8 cellular contexts compared by ENCODE assay signal in the genomic region with DNA sequence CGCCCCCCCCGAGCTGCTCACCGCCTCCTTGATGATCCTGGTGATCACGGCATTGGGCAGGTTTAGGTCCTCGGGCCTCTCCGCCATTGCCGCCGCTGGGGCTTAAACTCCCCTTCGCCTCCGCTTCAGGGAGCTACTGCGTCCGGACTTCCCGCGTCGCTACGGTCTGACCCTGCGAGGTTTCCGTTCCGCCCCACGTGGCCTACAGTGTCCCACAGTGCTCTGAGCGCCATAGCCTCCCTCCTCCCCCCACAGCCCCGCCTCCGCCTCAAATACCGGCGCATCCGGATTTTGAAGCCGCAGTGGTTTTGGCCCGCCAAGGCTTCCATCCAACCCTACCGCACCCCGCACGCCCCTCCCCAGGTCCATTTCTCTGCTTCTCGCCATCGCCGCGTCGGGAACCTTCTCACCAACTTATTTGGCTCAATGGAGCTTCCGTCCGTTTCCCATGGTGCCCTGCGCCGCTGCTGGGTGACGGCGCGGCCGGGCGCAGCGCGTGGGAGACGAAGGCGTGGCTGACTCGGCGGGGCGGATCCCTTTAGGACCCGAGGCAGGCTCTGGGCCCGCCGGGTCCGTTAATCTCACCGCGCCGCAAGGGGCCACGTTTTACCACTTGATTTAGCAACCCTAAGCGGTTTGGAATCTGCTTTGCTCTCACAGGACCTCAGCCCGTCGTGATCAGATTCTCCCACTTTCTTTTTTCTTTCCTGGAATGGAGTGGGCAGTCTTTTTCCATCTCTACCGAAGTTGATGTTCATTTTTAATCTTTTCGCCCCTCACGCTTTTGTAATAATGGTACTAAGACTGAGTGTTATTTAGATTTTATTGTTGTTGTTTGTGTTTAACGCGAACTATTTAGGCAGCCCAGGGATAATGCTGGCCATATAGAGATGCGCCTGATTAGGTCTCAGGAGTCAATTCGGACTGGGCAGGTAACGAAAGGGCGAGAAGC. TPM values are rescaled to one million over a fixed set of nuclear protein-coding genes. Genes with fewer than 3 reads are reported as not detected.
A peak's percentile ranks its signal among the peaks of the same experiment; 100 is the strongest.
DNase-seq lines count a peak whose midpoint lies in the region; ATAC-seq and TF ChIP-seq lines count a peak whose summit lies in the region.

A gene with protein sequence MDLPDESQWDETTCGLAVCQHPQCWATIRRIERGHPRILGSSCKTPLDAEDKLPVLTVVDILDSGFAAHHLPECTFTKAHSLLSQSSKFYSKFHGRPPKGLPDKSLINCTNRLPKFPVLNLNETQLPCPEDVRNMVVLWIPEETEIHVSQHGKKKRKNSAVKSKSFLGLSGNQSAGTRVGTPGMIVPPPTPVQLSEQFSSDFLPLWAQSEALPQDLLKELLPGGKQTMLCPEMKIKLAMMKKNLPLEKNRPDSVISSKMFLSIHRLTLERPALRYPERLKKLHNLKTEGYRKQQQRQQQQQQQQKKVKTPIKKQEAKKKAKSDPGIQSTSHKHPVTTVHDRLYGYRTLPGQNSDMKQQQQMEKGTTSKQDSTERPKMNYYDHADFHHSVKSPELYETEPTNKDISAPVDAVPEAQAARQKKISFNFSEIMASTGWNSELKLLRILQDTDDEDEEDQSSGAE (plus strand): TSS at position 541 of the 952 bp plus-strand sequence. CDS start 2,747 bp downstream, outside the sequence.
A gene with protein sequence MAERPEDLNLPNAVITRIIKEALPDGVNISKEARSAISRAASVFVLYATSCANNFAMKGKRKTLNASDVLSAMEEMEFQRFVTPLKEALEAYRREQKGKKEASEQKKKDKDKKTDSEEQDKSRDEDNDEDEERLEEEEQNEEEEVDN (minus strand): TSS at position 469 of the 952 bp plus-strand sequence. CDS start 382 bp downstream, at position 87.

- no peaks in the 10 kb centered on the region for H3K27me3 Mint-ChIP-seq in activated naive CD4-positive, alpha-beta T cell treated with anti-CD3 and anti-CD28 coated beads, Interleukin-2, amount 50 U/mL, for 24 hours

- peak within 1 kb of the TSS; percentile 91 for H3K4me3 ChIP-seq in GM06990 (replicated peaks; ENCODE audit: low read depth, low read length)
- peak within 1 kb of the TSS; percentile 83 for H3K4me3 ChIP-seq in NB4 (ENCODE audit: low read depth, low read length)

- peak; percentile 93 for ATAC-seq in HG02571 (IDR thresholded peaks at IDR 0.05; ENCODE audit: unreplicated experiment)

- H3K27me3 ChIP-seq in GM06990 (replicated peaks; ENCODE audit: control insufficient read depth, insufficient read depth, low read length) = no peaks in the 10 kb centered on the region

- peaks cover 27% of the 10 kb centered on the region for H3K4me1 Mint-ChIP-seq in activated naive CD4-positive, alpha-beta T cell treated with anti-CD3 and anti-CD28 coated beads, Interleukin-2, amount 50 U/mL, for 24 hours

- H3K36me3 Mint-ChIP-seq in activated naive CD4-positive, alpha-beta T cell treated with anti-CD3 and anti-CD28 coated beads, Interleukin-2, amount 50 U/mL, for 24 hours = peaks cover 16% of the 10 kb centered on the region

- TF ChIP-seq POLR2A in NB4 (IDR thresholded peaks at IDR 0.05; ENCODE audit: extremely low read depth, insufficient read length) = peak; percentile 67

- TF ChIP-seq CTCF in GM06990 (IDR thresholded peaks at IDR 0.05; ENCODE audit: insufficient read depth, low read length, poor library complexity, severe bottlenecking) = no peak
- TF ChIP-seq CTCF in NB4 (IDR thresholded peaks at IDR 0.05; ENCODE audit: low read depth, low read length) = no peak

- peak within 1 kb of the TSS; percentile 99 for H3K27ac Mint-ChIP-seq in activated naive CD4-positive, alpha-beta T cell treated with anti-CD3 and anti-CD28 coated beads, Interleukin-2, amount 50 U/mL, for 24 hours

- peak within 1 kb of the TSS; percentile 89 for H3K27ac ChIP-seq in temporal lobe (ENCODE audit: low read depth, low read length)

- no peaks in the 10 kb centered on the region for H3K9me3 Mint-ChIP-seq in activated naive CD4-positive, alpha-beta T cell treated with anti-CD3 and anti-CD28 coated beads, Interleukin-2, amount 50 U/mL, for 24 hours

- DNase-seq in GM06990 (ENCODE audit: extremely low read depth, insufficient read length) = peak; percentile 99
- peak; percentile 98 for DNase-seq in NB4 (ENCODE audit: low read depth)
- DNase-seq in SK-N-DZ (ENCODE audit: low spot score) = peak; percentile 94
- peak; percentile 60 for DNase-seq in glomerular endothelial cell (ENCODE audit: extremely low read depth, low read depth, low spot score)
- peak; percentile 94 for DNase-seq in occipital lobe (lab: John Stamatoyannopoulos, UW)

- peaks cover 9% of the 10 kb centered on the region for H3K36me3 ChIP-seq in GM06990 (ENCODE audit: control insufficient read depth, insufficient read depth, low read length)

- peak within 1 kb of the TSS; percentile 90 for H3K4me3 Mint-ChIP-seq in activated naive CD4-positive, alpha-beta T cell treated with anti-CD3 and anti-CD28 coated beads, Interleukin-2, amount 50 U/mL, for 24 hours

RNA-seq across cellular contexts. Expression of the first gene that starts in this region (rescaled TPM):
- polyA plus RNA-seq in SK-N-DZ (2014; cell fraction: cytosol; rRNA removed) = 0.06 TPM in 1 of 2 replicates, not detected in the other
- 1.9 TPM in 1 of 2 replicates, not detected in the other for polyA plus RNA-seq in SK-N-DZ (2014; cell fraction: nucleus; rRNA removed)
- total RNA-seq in glomerular endothelial cell (0.48 and 0.53 TPM in 2 replicates), occipital lobe (0.62 TPM), temporal lobe (0.25 TPM)

RNA-seq across cellular contexts. Expression of the second gene that starts in this region (rescaled TPM):
- polyA plus RNA-seq in SK-N-DZ (2014; cell fraction: cytosol; rRNA removed) = 165 and 180 TPM in 2 replicates
- 87.9 and 89.6 TPM in 2 replicates for polyA plus RNA-seq in SK-N-DZ (2014; cell fraction: nucleus; rRNA removed)
- total RNA-seq in glomerular endothelial cell (36.9 and 40.0 TPM in 2 replicates), occipital lobe (34.2 TPM), temporal lobe (26.8 TPM)

Comparison
In these comparisons a context has a peak if more than half of its experiments do, and no peak if none do; other contexts are left out.
1. Peak in every context shown above with its lines: DNase-seq, ATAC-seq, H3K4me3 ChIP-seq and H3K27ac ChIP-seq.